In genomic region chr1:33541966-33542365, GRCh38 we compare ENCODE assay signal across 37 cellular contexts.
DNase-seq lines count a peak whose midpoint lies in the region; ATAC-seq, FAIRE-seq and TF ChIP-seq lines count a peak whose summit lies in the region.
"Had no signal": no experiment of that assay in that cellular context is flagged by ENCODE, and none has a peak within 500 bp of the region (broad histone marks: within the 10 kb centered on the region; RNA-seq: fewer than 3 reads in every experiment).

No MANE protein-coding gene starts in this region.

- no peak overlapping the region for H2AFZ ChIP-seq in K562 (ENCODE audit: low read depth, low read length)

- H3K36me3 ChIP-seq in K562 (ENCODE audit: control insufficient read depth, insufficient read depth, low read length) (no peaks in the 10 kb centered on the region), esophagus muscularis mucosa (no peaks in the 10 kb centered on the region)
- H3K36me3 ChIP-seq: BE2C; BLaER1; BLaER1 treated with 17β-estradiol and CSF1 and Interleukin-3, amounts not matched to agents 10 nM and 100 nM had no signal

- DNase-seq in activated CD8-positive, alpha-beta memory T cell treated with anti-CD3 and anti-CD28 coated beads, Interleukin-2, amount 10 ng/mL, durations not matched to agents 7 days and 5 days, result peak; percentile 14
- no peak for DNase-seq in activated CD8-positive, alpha-beta memory T cell treated with anti-CD3 and anti-CD28 coated beads, Interleukin-2, amount 50 U/mL, for 4 hours
- DNase-seq in RPMI7951 (ENCODE audit: low read depth) (peak; percentile 10), K562 (ENCODE audit: extremely low read depth in 1 of 4, low spot score in 3 of 4) (peak in 1 of 4 experiments; percentile 3), esophagus muscularis mucosa (ENCODE audit: extremely low spot score) (peak; percentile 31)
- DNase-seq in activated T-cell treated with anti-CD3 and anti-CD28 coated beads, Interleukin-2, amount 50 U/mL, for 24 hours, result no peak
- no peak for DNase-seq in activated T-cell treated with anti-CD3 and anti-CD28 coated beads, Interleukin-2, amount 50 U/mL, for 48 hours
- DNase-seq: 8988T; ACHN; AML-193; BE2C; C1 segment of cervical spinal cord; Caco-2; Calu3; CD4-positive, alpha-beta memory T cell; CD4-positive, alpha-beta T cell; CD4-positive, CD25-positive, alpha-beta regulatory T cell; CD8-positive, alpha-beta memory T cell; CD8-positive, alpha-beta T cell; COR-L47; DMS 273 treated with DMSO at 0.1 percent for 48 hours; DMS153; DMS53; DMS79; DMS79 treated with DMSO at 0.1 percent for 48 hours; DND-41; EL had no signal

- peaks cover 17 to 34% of the 10 kb centered on the region in 2 experiments for H3K27me3 ChIP-seq in K562 (ENCODE audit: control insufficient read depth in 2 of 2, insufficient read depth in 2 of 2, low read length in 2 of 2)
- H3K27me3 ChIP-seq in esophagus muscularis mucosa, result peaks cover 0 to 5% (median 0%) of the 10 kb centered on the region in 4 donors
- H3K27me3 ChIP-seq: BE2C; BLaER1; BLaER1 treated with 17β-estradiol and CSF1 and Interleukin-3, amounts not matched to agents 10 nM and 100 nM had no signal

- no peak overlapping the region for H3K4me3 Mint-ChIP-seq in activated CD8-positive, alpha-beta memory T cell treated with anti-CD3 and anti-CD28 coated beads, Interleukin-2, amount 10 ng/mL, durations not matched to agents 7 days and 5 days
- no peak overlapping the region for H3K4me3 Mint-ChIP-seq in activated T-cell treated with anti-CD3 and anti-CD28 coated beads, Interleukin-2, amount 50 U/mL, for 24 hours
- H3K4me3 Mint-ChIP-seq: B cell; CD14-positive monocyte; CD4-positive, alpha-beta memory T cell; CD4-positive, alpha-beta T cell; CD4-positive, CD25-positive, alpha-beta regulatory T cell; CD8-positive, alpha-beta memory T cell; CD8-positive, alpha-beta T cell had no signal

- TF ChIP-seq EP300 in K562 (IDR thresholded peaks at IDR 0.05; ENCODE audit: low read length) (no peak), esophagus muscularis mucosa (IDR thresholded peaks at IDR 0.05) (no peak)

- in situ Hi-C loops in K562 (cut with MboI), result no loop called here

- intact Hi-C loops in K562 (cut with micrococcal nuclease) (no loop called here), esophagus muscularis mucosa (cut with DNase I) (no loop called here)

- WGBS in K562 (ENCODE audit: insufficient coverage, low coverage, missing lambda C conversion rate), result 0% methylated on average over 6 of the region's 6 CpGs
- WGBS in esophagus muscularis mucosa, result 91% methylated on average over 6 of the region's 6 CpGs

- H3K4me1 ChIP-seq in K562 (replicated peaks in 1 of 2; ENCODE audit: control insufficient read depth in 2 of 2, insufficient read depth in 2 of 2, low read length in 2 of 2) (no peaks in the 10 kb centered on the region), esophagus muscularis mucosa (no peaks in the 10 kb centered on the region)
- H3K4me1 ChIP-seq: A549, BE2C, Caco-2 had no signal

- H3K4me2 ChIP-seq in K562 (ENCODE audit: insufficient read depth, low read length), result no peak overlapping the region
- H3K4me2 ChIP-seq: A549; BLaER1; BLaER1 treated with 17β-estradiol and CSF1 and Interleukin-3, amounts not matched to agents 10 nM and 100 nM had no signal

- no peaks in the 10 kb centered on the region for H3K9me1 ChIP-seq in K562 (ENCODE audit: control insufficient read depth, insufficient read depth, low read length)

- no peaks in the 10 kb centered on the region for H3K27me3 Mint-ChIP-seq in activated CD8-positive, alpha-beta memory T cell treated with anti-CD3 and anti-CD28 coated beads, Interleukin-2, amount 10 ng/mL, durations not matched to agents 7 days and 5 days
- peaks cover 20% of the 10 kb centered on the region for H3K27me3 Mint-ChIP-seq in activated T-cell treated with anti-CD3 and anti-CD28 coated beads, Interleukin-2, amount 50 U/mL, for 24 hours
- H3K27me3 Mint-ChIP-seq: CD4-positive, CD25-positive, alpha-beta regulatory T cell had no signal

- H3K27ac Mint-ChIP-seq in activated CD8-positive, alpha-beta memory T cell treated with anti-CD3 and anti-CD28 coated beads, Interleukin-2, amount 10 ng/mL, durations not matched to agents 7 days and 5 days, result no peak overlapping the region
- H3K27ac Mint-ChIP-seq in activated T-cell treated with anti-CD3 and anti-CD28 coated beads, Interleukin-2, amount 50 U/mL, for 24 hours, result no peak overlapping the region
- H3K27ac Mint-ChIP-seq: B cell; CD4-positive, alpha-beta memory T cell; CD4-positive, alpha-beta T cell; CD4-positive, CD25-positive, alpha-beta regulatory T cell; CD8-positive, alpha-beta memory T cell; CD8-positive, alpha-beta T cell had no signal

- no peaks in the 10 kb centered on the region for H3K36me3 Mint-ChIP-seq in activated CD8-positive, alpha-beta memory T cell treated with anti-CD3 and anti-CD28 coated beads, Interleukin-2, amount 10 ng/mL, durations not matched to agents 7 days and 5 days
- H3K36me3 Mint-ChIP-seq in activated T-cell treated with anti-CD3 and anti-CD28 coated beads, Interleukin-2, amount 50 U/mL, for 24 hours (ENCODE audit: low read depth), result no peaks in the 10 kb centered on the region
- H3K36me3 Mint-ChIP-seq: CD14-positive monocyte; CD4-positive, alpha-beta memory T cell; CD4-positive, CD25-positive, alpha-beta regulatory T cell; CD8-positive, alpha-beta memory T cell; CD8-positive, alpha-beta T cell had no signal

- TF ChIP-seq RAD21 in K562 (CRISPR knock-in tag; conservative IDR thresholded peaks at IDR 0.05 in 1 of 2, IDR thresholded peaks at IDR 0.05 in 1 of 2), result no peak

- H3K4me3 ChIP-seq in K562, result no peak overlapping the region
- H3K4me3 ChIP-seq in esophagus muscularis mucosa, result no peak overlapping the region
- H3K4me3 ChIP-seq: A549; BLaER1; BLaER1 treated with 17β-estradiol and CSF1 and Interleukin-3, amounts not matched to agents 10 nM and 100 nM had no signal

- no peak overlapping the region for H3K9ac ChIP-seq in K562 (ENCODE audit: insufficient read depth in 1 of 2, low read depth in 2 of 2, low read length in 2 of 2)
- H3K9ac ChIP-seq: BLaER1; BLaER1 treated with 17β-estradiol and CSF1 and Interleukin-3, amounts not matched to agents 10 nM and 100 nM had no signal

- H3K9me3 ChIP-seq in K562 (replicated peaks; ENCODE audit: control insufficient read depth, insufficient read depth, low read depth, low read length), result no peaks in the 10 kb centered on the region
- H3K9me3 ChIP-seq in esophagus muscularis mucosa, result no peaks in the 10 kb centered on the region
- H3K9me3 ChIP-seq: A549, BE2C, Caco-2 had no signal

- POLR2A ChIA-PET in K562 (lab: Yijun Ruan, JAX), result no interaction called here

- H4K20me1 ChIP-seq in K562 (replicated peaks; ENCODE audit: control insufficient read depth, insufficient read depth, low read length), result no peaks in the 10 kb centered on the region
- H4K20me1 ChIP-seq: BLaER1; BLaER1 treated with 17β-estradiol and CSF1 and Interleukin-3, amounts not matched to agents 10 nM and 100 nM had no signal

- no peaks in the 10 kb centered on the region for H3K9me3 Mint-ChIP-seq in activated CD8-positive, alpha-beta memory T cell treated with anti-CD3 and anti-CD28 coated beads, Interleukin-2, amount 10 ng/mL, durations not matched to agents 7 days and 5 days (ENCODE audit: low read depth)
- no peaks in the 10 kb centered on the region for H3K9me3 Mint-ChIP-seq in activated T-cell treated with anti-CD3 and anti-CD28 coated beads, Interleukin-2, amount 50 U/mL, for 24 hours
- H3K9me3 Mint-ChIP-seq: CD4-positive, alpha-beta T cell; CD8-positive, alpha-beta memory T cell; CD8-positive, alpha-beta T cell had no signal

- no peak for FAIRE-seq in K562 (lab: Jason Lieb, UNC)
- FAIRE-seq: A204.1, A549, D721Med had no signal

- no peak for ATAC-seq in activated CD8-positive, alpha-beta memory T cell treated with anti-CD3 and anti-CD28 coated beads, Interleukin-2, amount 10 ng/mL, durations not matched to agents 7 days and 5 days
- ATAC-seq in K562 (no peak), GM18867 (IDR thresholded peaks at IDR 0.05; ENCODE audit: unreplicated experiment) (no peak)
- ATAC-seq: A549; CD8-positive, alpha-beta T cell had no signal

- no peaks in the 10 kb centered on the region for H3K4me1 Mint-ChIP-seq in activated CD8-positive, alpha-beta memory T cell treated with anti-CD3 and anti-CD28 coated beads, Interleukin-2, amount 10 ng/mL, durations not matched to agents 7 days and 5 days
- peaks cover 8% of the 10 kb centered on the region for H3K4me1 Mint-ChIP-seq in activated T-cell treated with anti-CD3 and anti-CD28 coated beads, Interleukin-2, amount 50 U/mL, for 24 hours (ENCODE audit: low read depth)
- H3K4me1 Mint-ChIP-seq: B cell; CD14-positive monocyte; CD4-positive, alpha-beta memory T cell; CD4-positive, CD25-positive, alpha-beta regulatory T cell; CD8-positive, alpha-beta memory T cell had no signal

- TF ChIP-seq POLR2A in K562 (conservative IDR thresholded peaks at IDR 0.05), result no peak
- no peak for TF ChIP-seq POLR2A in esophagus muscularis mucosa (IDR thresholded peaks at IDR 0.05; ENCODE audit: low read depth)

- TF ChIP-seq CTCF in K562 (IDR thresholded peaks at IDR 0.05 in 2 of 3, conservative IDR thresholded peaks at IDR 0.05 in 1 of 3; ENCODE audit: insufficient read depth in 2 of 3, low read depth in 1 of 3, low read length in 3 of 3), result no peak
- TF ChIP-seq CTCF in esophagus muscularis mucosa (IDR thresholded peaks at IDR 0.05), result no peak

- no peak overlapping the region for H3K27ac ChIP-seq in K562 (ENCODE audit: extremely low read depth, low read depth, low read length)
- H3K27ac ChIP-seq in esophagus muscularis mucosa (replicated peaks in 1 of 4), result no peak overlapping the region
- H3K27ac ChIP-seq: 22Rv1; A549; BLaER1; BLaER1 treated with 17β-estradiol and CSF1 and Interleukin-3, amounts not matched to agents 10 nM and 100 nM; C4-2B had no signal

- no peaks in the 10 kb centered on the region for H3K79me2 ChIP-seq in K562 (ENCODE audit: control insufficient read depth, insufficient read depth, low read length)

- no TSS peak for BruUV-seq in K562 (replicated peaks; lab: Mats Ljungman, UMichigan)

- CTCF ChIA-PET in activated CD8-positive, alpha-beta memory T cell treated with anti-CD3 and anti-CD28 coated beads, Interleukin-2, amount 10 ng/mL, durations not matched to agents 7 days and 5 days (lab: Charles Lee), result no interaction called here
- CTCF ChIA-PET in K562 (lab: Yijun Ruan, JAX; ENCODE audit: low intra/inter-chr PET ratio), result no interaction called here

TF ChIP-seq in K562, 482 proteins besides CTCF, POLR2A, EP300 and RAD21:
- TF ChIP-seq ARID1B (IDR thresholded peaks at IDR 0.05) (peak; percentile 48; the same call in 1 of the 2 replicates), JUND (IDR thresholded peaks at IDR 0.05; ENCODE audit: borderline replicate concordance, low read depth, low read length) (no peak; the same call in 1 of the 2 replicates), JUND (tag; IDR thresholded peaks at IDR 0.05; ENCODE audit: borderline replicate concordance, low read depth, low read length) (peak; percentile 70; the same call in 1 of the 3 replicates), FOSL1 (tag; conservative IDR thresholded peaks at IDR 0.05) (peak; percentile 83), RCOR1 (IDR thresholded peaks at IDR 0.05; ENCODE audit: borderline replicate concordance in 1 of 2, low read depth in 2 of 2, low read length in 2 of 2) (no peak)

Comparison
In these comparisons a context has a peak if more than half of its experiments do, and no peak if none do; other contexts are left out.
1. DNase-seq: peak in activated CD8-positive, alpha-beta memory T cell treated with anti-CD3 and anti-CD28 coated beads, Interleukin-2, amount 10 ng/mL, durations not matched to agents 7 days and 5 days (single experiment), RPMI7951 (single experiment) and esophagus muscularis mucosa (single experiment); none in activated CD8-positive, alpha-beta memory T cell treated with anti-CD3 and anti-CD28 coated beads, Interleukin-2, amount 50 U/mL, for 4 hours (single experiment), activated T-cell treated with anti-CD3 and anti-CD28 coated beads, Interleukin-2, amount 50 U/mL, for 24 hours (single experiment) and activated T-cell treated with anti-CD3 and anti-CD28 coated beads, Interleukin-2, amount 50 U/mL, for 48 hours (0 of 2).